1 cellular context compared by ENCODE assay signal in the genomic region with DNA sequence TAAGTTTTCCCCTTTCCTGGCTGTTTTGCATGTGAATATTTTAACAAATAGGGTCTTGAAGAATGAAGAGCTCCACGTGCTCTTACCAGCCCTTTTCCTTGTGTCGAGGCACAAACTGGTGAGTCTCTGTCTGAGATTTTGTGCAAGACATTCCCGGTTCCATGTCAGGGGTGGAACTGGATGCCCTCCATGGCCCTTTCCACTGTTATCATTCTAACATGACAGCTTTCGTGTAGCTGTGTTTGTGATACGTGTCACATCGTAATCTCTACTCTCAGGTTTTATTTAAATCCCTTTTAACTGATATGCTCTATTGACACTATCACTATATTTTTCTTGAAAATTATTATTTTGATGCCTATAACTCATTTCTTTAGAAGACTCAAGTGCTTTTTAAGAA.
TF ChIP-seq lines count a peak whose summit lies in the region.

No MANE protein-coding gene starts in this region.

TF ChIP-seq in H1, 55 proteins besides CTCF, POLR2A, EP300 and RAD21 (continued from another document):
- TF ChIP-seq, protein P1, sequence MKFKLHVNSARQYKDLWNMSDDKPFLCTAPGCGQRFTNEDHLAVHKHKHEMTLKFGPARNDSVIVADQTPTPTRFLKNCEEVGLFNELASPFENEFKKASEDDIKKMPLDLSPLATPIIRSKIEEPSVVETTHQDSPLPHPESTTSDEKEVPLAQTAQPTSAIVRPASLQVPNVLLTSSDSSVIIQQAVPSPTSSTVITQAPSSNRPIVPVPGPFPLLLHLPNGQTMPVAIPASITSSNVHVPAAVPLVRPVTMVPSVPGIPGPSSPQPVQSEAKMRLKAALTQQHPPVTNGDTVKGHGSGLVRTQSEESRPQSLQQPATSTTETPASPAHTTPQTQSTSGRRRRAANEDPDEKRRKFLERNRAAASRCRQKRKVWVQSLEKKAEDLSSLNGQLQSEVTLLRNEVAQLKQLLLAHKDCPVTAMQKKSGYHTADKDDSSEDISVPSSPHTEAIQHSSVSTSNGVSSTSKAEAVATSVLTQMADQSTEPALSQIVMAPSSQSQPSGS (IDR thresholded peaks at IDR 0.05; ENCODE audit: low read length) = no peak
- TF ChIP-seq CHD1 (IDR thresholded peaks at IDR 0.05; ENCODE audit: low read depth, low read length) = no peak
- TF ChIP-seq EGR1 (IDR thresholded peaks at IDR 0.05; ENCODE audit: borderline replicate concordance, low read depth, low read length) = no peak
- no peak for TF ChIP-seq JUND (IDR thresholded peaks at IDR 0.05; ENCODE audit: low read length)
- TF ChIP-seq JUN (IDR thresholded peaks at IDR 0.05; ENCODE audit: low read depth, low read length) = no peak
- no peak for TF ChIP-seq FOSL1 (IDR thresholded peaks at IDR 0.05; ENCODE audit: insufficient read depth, low read depth, low read length)
- no peak for TF ChIP-seq RXRA (IDR thresholded peaks at IDR 0.05; ENCODE audit: insufficient read depth, low read depth, low read length)
- no peak for TF ChIP-seq TCF12 (IDR thresholded peaks at IDR 0.05; ENCODE audit: low read depth, low read length)
- TF ChIP-seq YY1 (IDR thresholded peaks at IDR 0.05; ENCODE audit: low read depth, low read length) = no peak
- TF ChIP-seq HDAC2 (IDR thresholded peaks at IDR 0.05; ENCODE audit: borderline replicate concordance in 1 of 2, low read depth in 2 of 2, low read length in 2 of 2) = no peak
- no peak for TF ChIP-seq RBBP5 (IDR thresholded peaks at IDR 0.05; ENCODE audit: borderline replicate concordance, low read depth, low read length)
- TF ChIP-seq PHF8 (conservative IDR thresholded peaks at IDR 0.05; ENCODE audit: low read depth, low read length) = no peak
- TF ChIP-seq, protein P2, sequence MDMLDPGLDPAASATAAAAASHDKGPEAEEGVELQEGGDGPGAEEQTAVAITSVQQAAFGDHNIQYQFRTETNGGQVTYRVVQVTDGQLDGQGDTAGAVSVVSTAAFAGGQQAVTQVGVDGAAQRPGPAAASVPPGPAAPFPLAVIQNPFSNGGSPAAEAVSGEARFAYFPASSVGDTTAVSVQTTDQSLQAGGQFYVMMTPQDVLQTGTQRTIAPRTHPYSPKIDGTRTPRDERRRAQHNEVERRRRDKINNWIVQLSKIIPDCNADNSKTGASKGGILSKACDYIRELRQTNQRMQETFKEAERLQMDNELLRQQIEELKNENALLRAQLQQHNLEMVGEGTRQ (IDR thresholded peaks at IDR 0.05; ENCODE audit: low read length) = no peak
